In the genomic region with DNA sequence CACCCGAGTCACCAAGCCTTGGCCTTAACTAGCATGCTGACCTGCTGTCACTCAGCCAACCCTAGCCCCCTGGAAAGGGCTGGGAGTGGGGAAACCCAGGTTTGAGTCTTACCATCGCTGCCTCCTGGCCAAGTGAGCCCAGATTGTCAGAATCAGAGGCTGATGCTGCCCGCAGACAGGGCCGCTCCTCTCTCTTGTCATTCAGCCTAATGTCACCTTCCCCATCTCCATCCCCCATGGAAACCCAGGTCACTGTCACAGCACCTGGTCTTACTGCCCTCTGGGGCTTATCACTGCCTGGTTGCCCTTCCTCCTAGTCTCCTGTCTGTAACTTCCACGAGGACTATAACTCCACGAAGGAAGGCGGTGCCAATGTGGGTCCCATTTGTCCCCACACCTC, we compare ENCODE assay signal across 20 cellular contexts. TPM values are rescaled to one million over a fixed set of nuclear protein-coding genes. Genes with fewer than 3 reads are reported as not detected.
DNase-seq lines count a peak whose midpoint lies in the region; ATAC-seq and TF ChIP-seq lines count a peak whose summit lies in the region.
"Had no signal": no experiment of that assay in that cellular context is flagged by ENCODE, and none has a peak within 500 bp of the region (broad histone marks: within the 10 kb centered on the region; RNA-seq: fewer than 3 reads in every experiment).

No MANE protein-coding gene starts in this region.

- peaks cover 2% of the 10 kb centered on the region for H3K36me3 Mint-ChIP-seq in neural progenitor cell
- H3K36me3 Mint-ChIP-seq in activated CD4-positive, alpha-beta T cell treated with anti-CD3 and anti-CD28 coated beads for 36 hours (ENCODE audit: low read depth), result no peaks in the 10 kb centered on the region
- H3K36me3 Mint-ChIP-seq: CD4-positive, CD25-positive, alpha-beta regulatory T cell; CD8-positive, alpha-beta T cell had no signal

- H3K4me3 Mint-ChIP-seq in neural progenitor cell, result no peak overlapping the region
- no peak overlapping the region for H3K4me3 Mint-ChIP-seq in activated CD4-positive, alpha-beta T cell treated with anti-CD3 and anti-CD28 coated beads for 36 hours
- H3K4me3 Mint-ChIP-seq: B cell; CD4-positive, CD25-positive, alpha-beta regulatory T cell; CD8-positive, alpha-beta T cell had no signal

- H3K27me3 Mint-ChIP-seq in neural progenitor cell (ENCODE audit: insufficient read depth, low read depth), result peaks cover 12% of the 10 kb centered on the region
- H3K27me3 Mint-ChIP-seq in activated CD4-positive, alpha-beta T cell treated with anti-CD3 and anti-CD28 coated beads for 36 hours, result peaks cover 1% of the 10 kb centered on the region
- H3K27me3 Mint-ChIP-seq: CD4-positive, CD25-positive, alpha-beta regulatory T cell had no signal

- H3K9me3 ChIP-seq in neural progenitor cell (ENCODE audit: low read depth) (no peaks in the 10 kb centered on the region), upper lobe of right lung (no peaks in the 10 kb centered on the region)
- H3K9me3 ChIP-seq: Caco-2 had no signal

- DNase-seq in Right ventricle myocardium inferior (ENCODE audit: missing footprints) (peak; percentile 60), Right ventricle myocardium superior (no peak), neural progenitor cell (ENCODE audit: low spot score) (no peak), upper lobe of right lung (peak; percentile 49), DMS79 treated with DMSO at 0.1 percent for 48 hours (lab: John Stamatoyannopoulos, UW) (no peak)
- no peak for DNase-seq in activated CD4-positive, alpha-beta T cell treated with anti-CD3 and anti-CD28 coated beads for 36 hours
- DNase-seq: Caco-2; CD4-positive, CD25-positive, alpha-beta regulatory T cell; CD8-positive, alpha-beta T cell; DMS153; EL; GDM1; GOT3; H7; HCEC 1CT had no signal

- H3K9ac ChIP-seq in neural progenitor cell, result no peak overlapping the region
- H3K9ac ChIP-seq: BLaER1 had no signal

- peaks cover 3% of the 10 kb centered on the region for H3F3A ChIP-seq in neural progenitor cell (ENCODE audit: low read depth)

- H3K4me2 ChIP-seq in neural progenitor cell, result no peak overlapping the region
- H3K4me2 ChIP-seq: BLaER1 had no signal

- H3K36me3 ChIP-seq in neural progenitor cell (no peaks in the 10 kb centered on the region), upper lobe of right lung (no peaks in the 10 kb centered on the region)
- H3K36me3 ChIP-seq: BLaER1 had no signal

- CTCF ChIA-PET in activated CD4-positive, alpha-beta T cell treated with anti-CD3 and anti-CD28 coated beads for 36 hours (lab: Charles Lee), result no interaction called here

- H3K4me3 ChIP-seq in neural progenitor cell (no peak overlapping the region), upper lobe of right lung (no peak overlapping the region)
- H3K4me3 ChIP-seq: BLaER1, GM12878 had no signal

- POLR2A ChIA-PET in activated CD4-positive, alpha-beta T cell treated with anti-CD3 and anti-CD28 coated beads for 36 hours (lab: Charles Lee), result no interaction called here

- intact Hi-C loops in Right ventricle myocardium inferior (cut with DNase I), result no loop called here
- intact Hi-C loops in Right ventricle myocardium superior (cut with DNase I), result no loop called here
- intact Hi-C loops in upper lobe of right lung (cut with DNase I), result no loop called here
- intact Hi-C loops in activated CD4-positive, alpha-beta T cell treated with anti-CD3 and anti-CD28 coated beads for 36 hours (cut with DNase I, micrococcal nuclease), result no loop called here

- ATAC-seq in Right ventricle myocardium inferior, result no peak
- ATAC-seq in Right ventricle myocardium superior (ENCODE audit: poor library complexity), result no peak
- ATAC-seq in upper lobe of right lung, result no peak
- no peak for ATAC-seq in activated CD4-positive, alpha-beta T cell treated with anti-CD3 and anti-CD28 coated beads for 36 hours
- ATAC-seq: CD8-positive, alpha-beta T cell; GM12878 had no signal

- H3K27ac ChIP-seq in neural progenitor cell, result no peak overlapping the region
- no peak overlapping the region for H3K27ac ChIP-seq in upper lobe of right lung
- H3K27ac ChIP-seq: 22Rv1, BLaER1, C4-2B had no signal

- H3K4me1 ChIP-seq in neural progenitor cell (no peaks in the 10 kb centered on the region), upper lobe of right lung (no peaks in the 10 kb centered on the region)
- H3K4me1 ChIP-seq: BLaER1, Caco-2 had no signal

- no peaks in the 10 kb centered on the region for H3K79me2 ChIP-seq in neural progenitor cell (ENCODE audit: low read depth)

- no peak overlapping the region for H2AFZ ChIP-seq in neural progenitor cell (replicated peaks)

- H4K20me1 ChIP-seq in neural progenitor cell (ENCODE audit: low read depth), result no peaks in the 10 kb centered on the region
- H4K20me1 ChIP-seq: BLaER1 had no signal

- peaks cover 11% of the 10 kb centered on the region for H3K4me1 Mint-ChIP-seq in neural progenitor cell
- no peaks in the 10 kb centered on the region for H3K4me1 Mint-ChIP-seq in activated CD4-positive, alpha-beta T cell treated with anti-CD3 and anti-CD28 coated beads for 36 hours
- H3K4me1 Mint-ChIP-seq: B cell; CD4-positive, CD25-positive, alpha-beta regulatory T cell had no signal

- TF ChIP-seq CTCF in neural progenitor cell (IDR thresholded peaks at IDR 0.05) (no peak), upper lobe of right lung (IDR thresholded peaks at IDR 0.05) (no peak)

- H3K9me3 Mint-ChIP-seq in neural progenitor cell, result peaks cover 16% of the 10 kb centered on the region
- no peaks in the 10 kb centered on the region for H3K9me3 Mint-ChIP-seq in activated CD4-positive, alpha-beta T cell treated with anti-CD3 and anti-CD28 coated beads for 36 hours (ENCODE audit: low read depth)
- H3K9me3 Mint-ChIP-seq: CD4-positive, CD25-positive, alpha-beta regulatory T cell; CD8-positive, alpha-beta T cell had no signal

- H3K27me3 ChIP-seq in neural progenitor cell (no peaks in the 10 kb centered on the region), upper lobe of right lung (no peaks in the 10 kb centered on the region)
- H3K27me3 ChIP-seq: BLaER1 had no signal

- H3K27ac Mint-ChIP-seq in neural progenitor cell, result peak overlapping the region; percentile 52
- H3K27ac Mint-ChIP-seq in activated CD4-positive, alpha-beta T cell treated with anti-CD3 and anti-CD28 coated beads for 36 hours, result no peak overlapping the region
- H3K27ac Mint-ChIP-seq: B cell; CD4-positive, CD25-positive, alpha-beta regulatory T cell; CD8-positive, alpha-beta T cell had no signal

RNA-seq across cellular contexts. Expression of gene CASZ1, which starts 53.6 kb away (rescaled TPM):
- total RNA-seq in Right ventricle myocardium inferior, result 58.2 TPM
- 50.3 TPM for total RNA-seq in Right ventricle myocardium superior
- 3.4 and 10.1 TPM in 2 replicates for total RNA-seq in neural progenitor cell (ENCODE audit: low replicate concordance)
- total RNA-seq in upper lobe of right lung, result 63.6 TPM
- total RNA-seq in activated CD4-positive, alpha-beta T cell treated with anti-CD3 and anti-CD28 coated beads for 36 hours, result 1 to 10 TPM; 3.7 to 4.0 TPM

Comparison
In these comparisons a context has a peak if more than half of its experiments do, and no peak if none do; other contexts are left out.
1. DNase-seq: peak in Right ventricle myocardium inferior (single experiment) and upper lobe of right lung (single experiment); none in Right ventricle myocardium superior (single experiment), neural progenitor cell (single experiment), activated CD4-positive, alpha-beta T cell treated with anti-CD3 and anti-CD28 coated beads for 36 hours (single experiment) and DMS79 treated with DMSO at 0.1 percent for 48 hours (single experiment).